ENCODE assay signal across 8 cellular contexts in genomic region chr17:7020894-7021664, GRCh38. TPM values are rescaled to one million over a fixed set of nuclear protein-coding genes. Genes with fewer than 3 reads are reported as not detected.
DNase-seq lines count a peak whose midpoint lies in the region; ATAC-seq and TF ChIP-seq lines count a peak whose summit lies in the region.

No MANE protein-coding gene starts in this region.

- peak overlapping the region in 1 of 2 donors; percentile 56 for H3K4me3 ChIP-seq in ascending aorta
- no peak overlapping the region for H3K4me3 ChIP-seq in thoracic aorta

- peak overlapping the region; percentile 5 for H3K27ac Mint-ChIP-seq in activated T-cell treated with anti-CD3 and anti-CD28 coated beads, Interleukin-2, amount 50 U/mL, for 72 hours
- H3K27ac Mint-ChIP-seq in activated T-cell treated with anti-CD3 and anti-CD28 coated beads, Interleukin-2, amount 50 U/mL, for 24 hours, result no peak overlapping the region

- peaks cover 0 to 5% of the 10 kb centered on the region in 2 donors for H3K36me3 Mint-ChIP-seq in activated T-cell treated with anti-CD3 and anti-CD28 coated beads, Interleukin-2, amount 50 U/mL, for 72 hours (ENCODE audit: insufficient read depth in 2 of 2)
- H3K36me3 Mint-ChIP-seq in activated T-cell treated with anti-CD3 and anti-CD28 coated beads, Interleukin-2, amount 50 U/mL, for 24 hours (ENCODE audit: low read depth), result peaks cover 18% of the 10 kb centered on the region

- H3K4me1 ChIP-seq in ascending aorta (peaks cover 10 to 33% of the 10 kb centered on the region in 2 donors), thoracic aorta (ENCODE audit: control insufficient read depth in 1 of 2, low read depth in 2 of 2) (peaks cover 8 to 52% of the 10 kb centered on the region in 2 donors)

- no peaks in the 10 kb centered on the region for H3K27me3 Mint-ChIP-seq in activated T-cell treated with anti-CD3 and anti-CD28 coated beads, Interleukin-2, amount 50 U/mL, for 72 hours (ENCODE audit: low read depth)
- peaks cover 11% of the 10 kb centered on the region for H3K27me3 Mint-ChIP-seq in activated T-cell treated with anti-CD3 and anti-CD28 coated beads, Interleukin-2, amount 50 U/mL, for 24 hours

- intact Hi-C loops in ascending aorta (cut with DNase I), result loop anchor here (5.0 kb wide), 2 partner anchors 109 to 179 kb away; no protein-coding TSS in a partner anchor

- H3K27me3 ChIP-seq in ascending aorta (peaks cover 14% of the 10 kb centered on the region), thoracic aorta (replicated peaks; ENCODE audit: insufficient read depth) (peaks cover 12% of the 10 kb centered on the region)

- DNase-seq in activated T-cell treated with anti-CD3 and anti-CD28 coated beads, Interleukin-2, amount 50 U/mL, for 72 hours, result no peak
- DNase-seq in activated T-cell treated with anti-CD3 and anti-CD28 coated beads, Interleukin-2, amount 50 U/mL, for 24 hours, result no peak
- DNase-seq in ascending aorta (ENCODE audit: low spot score in 2 of 2), result no peak
- peak; percentile 49 to 65 for DNase-seq in lung microvascular endothelial cell (ENCODE audit: low read depth in 2 of 2)
- no peak for DNase-seq in thoracic aorta (ENCODE audit: low spot score)
- DNase-seq in NCI-H1930 (lab: John Stamatoyannopoulos, UW), result no peak
- no peak for DNase-seq in NCI-H526 treated with DMSO at 0.1 percent for 48 hours (lab: John Stamatoyannopoulos, UW)
- DNase-seq in stimulated activated CD4-positive, alpha-beta T cell treated with anti-CD3 and anti-CD28 coated beads, Interleukin-12 subunit alpha, Interleukin-12 subunit beta, amount 100 ng/mL, for 4 hours, result no peak

- peak overlapping the region; percentile 61 to 75 for H3K27ac ChIP-seq in ascending aorta
- H3K27ac ChIP-seq in thoracic aorta, result peak overlapping the region; percentile 24 to 25

- ATAC-seq in activated T-cell treated with anti-CD3 and anti-CD28 coated beads, Interleukin-2, amount 50 U/mL, for 72 hours (replicated peaks in 1 of 2), result no peak
- ATAC-seq in thoracic aorta (ENCODE audit: insufficient number of reproducible peaks, low FRiP score, low read depth), result no peak

- no peaks in the 10 kb centered on the region for H3K9me3 Mint-ChIP-seq in activated T-cell treated with anti-CD3 and anti-CD28 coated beads, Interleukin-2, amount 50 U/mL, for 72 hours
- H3K9me3 Mint-ChIP-seq in activated T-cell treated with anti-CD3 and anti-CD28 coated beads, Interleukin-2, amount 50 U/mL, for 24 hours, result no peaks in the 10 kb centered on the region

- H3K9me3 ChIP-seq in ascending aorta (no peaks in the 10 kb centered on the region), thoracic aorta (no peaks in the 10 kb centered on the region)

- peaks cover 6 to 8% of the 10 kb centered on the region in 2 donors for H3K36me3 ChIP-seq in ascending aorta
- H3K36me3 ChIP-seq in thoracic aorta, result no peaks in the 10 kb centered on the region

- TF ChIP-seq CTCF in ascending aorta (IDR thresholded peaks at IDR 0.05), result no peak
- no peak for TF ChIP-seq CTCF in thoracic aorta (IDR thresholded peaks at IDR 0.05)

- peak overlapping the region; percentile 76 to 83 for H3K4me3 Mint-ChIP-seq in activated T-cell treated with anti-CD3 and anti-CD28 coated beads, Interleukin-2, amount 50 U/mL, for 72 hours
- H3K4me3 Mint-ChIP-seq in activated T-cell treated with anti-CD3 and anti-CD28 coated beads, Interleukin-2, amount 50 U/mL, for 24 hours, result no peak overlapping the region

- peaks cover 67% of the 10 kb centered on the region for H3K4me1 Mint-ChIP-seq in activated T-cell treated with anti-CD3 and anti-CD28 coated beads, Interleukin-2, amount 50 U/mL, for 72 hours (ENCODE audit: low read depth)
- H3K4me1 Mint-ChIP-seq in activated T-cell treated with anti-CD3 and anti-CD28 coated beads, Interleukin-2, amount 50 U/mL, for 24 hours (ENCODE audit: low read depth), result peaks cover 53% of the 10 kb centered on the region

RNA-seq across cellular contexts. Expression of gene BCL6B, which starts 1.8 kb away (rescaled TPM):
- 1 to 10 TPM; 1.4 to 2.0 TPM for total RNA-seq in activated T-cell treated with anti-CD3 and anti-CD28 coated beads, Interleukin-2, amount 50 U/mL, for 72 hours
- 16.4 TPM for total RNA-seq in ascending aorta
- 54.5 and 59.9 TPM in 2 replicates for total RNA-seq in lung microvascular endothelial cell
- 1 to 10 TPM in 1 of 2 donors, under 1 TPM in 1; 0.95 to 5.7 TPM for total RNA-seq in thoracic aorta

RNA-seq across cellular contexts. Expression of gene RNASEK, which starts 8.7 kb away (rescaled TPM):
- 100 to 1,000 TPM; 127 to 160 TPM for total RNA-seq in activated T-cell treated with anti-CD3 and anti-CD28 coated beads, Interleukin-2, amount 50 U/mL, for 72 hours
- total RNA-seq in ascending aorta (156 TPM), lung microvascular endothelial cell (34.2 and 60.7 TPM in 2 replicates), thoracic aorta (100 to 1,000 TPM in 1 of 2 donors, 10 to 100 TPM in 1; 99.5 to 164 TPM)

RNA-seq across cellular contexts. Expression of gene SLC16A13, which starts 14.7 kb away (rescaled TPM):
- 1 to 10 TPM; 5.3 to 5.5 TPM for total RNA-seq in activated T-cell treated with anti-CD3 and anti-CD28 coated beads, Interleukin-2, amount 50 U/mL, for 72 hours
- total RNA-seq in ascending aorta (1.5 TPM), lung microvascular endothelial cell (1.3 and 2.4 TPM in 2 replicates), thoracic aorta (under 1 TPM in 1 of 2 donors, not detected in 1; 0.56 TPM)

RNA-seq across cellular contexts. Expression of gene SLC16A11, which starts 22.8 kb away (rescaled TPM):
- 1 to 10 TPM; 2.0 to 2.9 TPM for total RNA-seq in activated T-cell treated with anti-CD3 and anti-CD28 coated beads, Interleukin-2, amount 50 U/mL, for 72 hours
- total RNA-seq in ascending aorta (not detected), lung microvascular endothelial cell (0.22 and 1.2 TPM in 2 replicates), thoracic aorta (under 1 TPM in 1 of 2 donors, not detected in 1; 0.27 TPM)

RNA-seq across cellular contexts. Expression of gene ALOX12, which starts 25.2 kb away (rescaled TPM):
- total RNA-seq in activated T-cell treated with anti-CD3 and anti-CD28 coated beads, Interleukin-2, amount 50 U/mL, for 72 hours, result not detected
- total RNA-seq in ascending aorta, result not detected
- total RNA-seq in lung microvascular endothelial cell, result not detected in 2 replicates
- not detected for total RNA-seq in thoracic aorta

Comparison
In these comparisons a context has a peak if more than half of its experiments do, and no peak if none do; other contexts are left out.
1. DNase-seq: peak in lung microvascular endothelial cell (2 of 2); none in activated T-cell treated with anti-CD3 and anti-CD28 coated beads, Interleukin-2, amount 50 U/mL, for 72 hours (0 of 2), activated T-cell treated with anti-CD3 and anti-CD28 coated beads, Interleukin-2, amount 50 U/mL, for 24 hours (single experiment), ascending aorta (0 of 2), thoracic aorta (single experiment), NCI-H1930 (0 of 2), NCI-H526 treated with DMSO at 0.1 percent for 48 hours (single experiment) and stimulated activated CD4-positive, alpha-beta T cell treated with anti-CD3 and anti-CD28 coated beads, Interleukin-12 subunit alpha, Interleukin-12 subunit beta, amount 100 ng/mL, for 4 hours (single experiment).